ENCODE assay signal across 12 cellular contexts in genomic region chr12:111446631-111447570, GRCh38. TPM values are rescaled to one million over a fixed set of nuclear protein-coding genes. Genes with fewer than 3 reads are reported as not detected.
DNase-seq lines count a peak whose midpoint lies in the region; ATAC-seq, FAIRE-seq and TF ChIP-seq lines count a peak whose summit lies in the region.
"Had no signal": no experiment of that assay in that cellular context is flagged by ENCODE, and none has a peak within 500 bp of the region (broad histone marks: within the 10 kb centered on the region; RNA-seq: fewer than 3 reads in every experiment).

No MANE protein-coding gene starts in this region.

- no peak for TF ChIP-seq EP300 in H1 (IDR thresholded peaks at IDR 0.05; ENCODE audit: borderline replicate concordance in 1 of 2, low read depth in 2 of 2, low read length in 2 of 2)

- peaks cover 0 to 12% of the 10 kb centered on the region in 2 experiments; a peak in 1 of 4 replicates for H3K79me2 ChIP-seq in H1 (ENCODE audit: control insufficient read depth in 1 of 2, insufficient read depth in 2 of 2, low read length in 2 of 2)

- H4K91ac ChIP-seq in H1 (replicated peaks; ENCODE audit: insufficient read length, low read length) = no peak overlapping the region

- no peak overlapping the region for H3K56ac ChIP-seq in H1 (replicated peaks; ENCODE audit: insufficient read length, low read depth, low read length)

- DNase-seq in CD4-positive, CD25-positive, alpha-beta regulatory T cell = no peak
- DNase-seq in NCI-H146 treated with DMSO at 0.1 percent for 48 hours (lab: John Stamatoyannopoulos, UW; ENCODE audit: unreplicated experiment) (peak; percentile 9), H1 (ENCODE audit: low read depth in 1 of 2, low spot score in 2 of 2) (peak in 1 of 2 experiments; percentile 40), nephron progenitor cell (no peak), globus pallidus (ENCODE audit: low spot score) (no peak), ACHN (no peak)
- DNase-seq: NCI-H1694 had no signal

- no peak overlapping the region for H4K5ac ChIP-seq in H1 (ENCODE audit: insufficient read length, low read depth, low read length)

- no peaks in the 10 kb centered on the region for H3K27me3 Mint-ChIP-seq in CD4-positive, CD25-positive, alpha-beta regulatory T cell
- no peaks in the 10 kb centered on the region for H3K27me3 Mint-ChIP-seq in nephron progenitor cell (ENCODE audit: low read depth, poor library complexity)

- no peak overlapping the region for H2BK20ac ChIP-seq in H1 (ENCODE audit: low read length)

- H3K9ac ChIP-seq in H1 (replicated peaks in 1 of 4; ENCODE audit: extremely low read depth in 1 of 4, low read depth in 3 of 4, low read length in 3 of 4) = no peak overlapping the region

- H3K27me3 ChIP-seq in CD4-positive, CD25-positive, alpha-beta regulatory T cell (ENCODE audit: control insufficient read depth, insufficient read depth, low read length) = no peaks in the 10 kb centered on the region
- no peaks in the 10 kb centered on the region for H3K27me3 ChIP-seq in H1 (replicated peaks in 1 of 4; ENCODE audit: control insufficient read depth in 3 of 4, extremely low read depth in 1 of 4, insufficient read depth in 3 of 4, low read length in 3 of 4)
- H3K27me3 ChIP-seq: SJSA1 had no signal

- H2BK5ac ChIP-seq in H1 (ENCODE audit: low read depth, low read length) = no peak overlapping the region; the same call in 1 of the 2 replicates

- TF ChIP-seq CTCF in H1 (IDR thresholded peaks at IDR 0.05; ENCODE audit: control extremely low read depth in 1 of 3, insufficient read depth in 1 of 3, low read depth in 1 of 3, low read length in 3 of 3) (no peak), nephron progenitor cell (IDR thresholded peaks at IDR 0.05) (no peak)

- no peak overlapping the region for H4K8ac ChIP-seq in H1 (ENCODE audit: extremely low read depth, insufficient read depth, low read length)

- peaks cover 10% of the 10 kb centered on the region for H3K79me1 ChIP-seq in H1 (ENCODE audit: low read depth, low read length)

- H3K18ac ChIP-seq in H1 (ENCODE audit: extremely low read depth, low read length) = no peak overlapping the region

- no peak overlapping the region for H3K4ac ChIP-seq in H1 (replicated peaks; ENCODE audit: insufficient read length, low read depth, low read length)

- H2BK15ac ChIP-seq in H1 (ENCODE audit: low read length) = no peak overlapping the region

- no peak overlapping the region for H2BK120ac ChIP-seq in H1 (replicated peaks; ENCODE audit: low read depth, low read length)

- WGBS in H1 (ENCODE audit: extremely low coverage in 1 of 2, insufficient coverage in 1 of 2, insufficient read length in 1 of 2, insufficient replicate concordance in 2 of 2, low coverage in 1 of 2, low lambda C conversion rate in 2 of 2, missing lambda C conversion rate in 1 of 2), 2 experiments = 91% methylated on average over 20 of the region's 20 CpGs; no CpG with 5 or more reads in 1 of the 2 experiments

- H3K27ac Mint-ChIP-seq in CD4-positive, CD25-positive, alpha-beta regulatory T cell = peak overlapping the region; percentile 34 to 95 (median 73)
- peak overlapping the region; percentile 82 for H3K27ac Mint-ChIP-seq in nephron progenitor cell
- H3K27ac Mint-ChIP-seq: activated T-helper 1 cell treated with anti-CD3 and anti-CD28 coated beads, Interleukin-12 subunit alpha, Interleukin-12 subunit beta, Interleukin-2, Interleukin-4 antibody, amounts not matched to agents 30 ng/mL and 10 ng/mL and 1 ng/mL, durations not matched to agents 14 hours and 24 hours and 36 hours had no signal

- no peak overlapping the region for H3K27ac ChIP-seq in CD4-positive, CD25-positive, alpha-beta regulatory T cell (ENCODE audit: insufficient read depth, low read length, poor library complexity, severe bottlenecking)
- 0 out of 2 replicates have a peak overlapping the region, but pooled peaks have one; percentile 60 for H3K27ac ChIP-seq in H1 (ENCODE audit: low read depth, low read length)
- H3K27ac ChIP-seq: SJSA1 had no signal

- no peaks in the 10 kb centered on the region for H3K23me2 ChIP-seq in H1 (ENCODE audit: low read depth, low read length)

- 0 out of 3 replicates have a peak, but pooled peaks of 1 of the 2 experiments have one; percentile 6 for TF ChIP-seq POLR2A in H1 (IDR thresholded peaks at IDR 0.05; ENCODE audit: control extremely low read depth in 1 of 2, low read depth in 2 of 2, low read length in 2 of 2)

- peaks cover 47% of the 10 kb centered on the region for H3K36me3 Mint-ChIP-seq in CD4-positive, CD25-positive, alpha-beta regulatory T cell
- H3K36me3 Mint-ChIP-seq in nephron progenitor cell (ENCODE audit: low read depth) = peaks cover 50% of the 10 kb centered on the region

- peaks cover 11 to 76% (median 47%) of the 10 kb centered on the region in 4 donors for H3K4me1 Mint-ChIP-seq in CD4-positive, CD25-positive, alpha-beta regulatory T cell
- H3K4me1 Mint-ChIP-seq in nephron progenitor cell = peaks cover 57% of the 10 kb centered on the region

- H3K14ac ChIP-seq in H1 (ENCODE audit: insufficient read length) = no peak overlapping the region

- no peak overlapping the region for H3K4me3 Mint-ChIP-seq in CD4-positive, CD25-positive, alpha-beta regulatory T cell
- no peak overlapping the region for H3K4me3 Mint-ChIP-seq in nephron progenitor cell

- H3K4me2 ChIP-seq in H1 (ENCODE audit: insufficient read depth in 1 of 2, low read depth in 2 of 2, low read length in 2 of 2) = no peak overlapping the region

- H4K20me1 ChIP-seq in H1 (replicated peaks in 1 of 2; ENCODE audit: control insufficient read depth in 1 of 2, insufficient read depth in 2 of 2, low read length in 2 of 2) = peaks cover 19 to 21% of the 10 kb centered on the region in 2 experiments

- H3K9me3 ChIP-seq in CD4-positive, CD25-positive, alpha-beta regulatory T cell (ENCODE audit: control insufficient read depth in 2 of 2, low read length in 2 of 2) = no peaks in the 10 kb centered on the region
- H3K9me3 ChIP-seq in H1 (ENCODE audit: insufficient read depth in 2 of 2, low read depth in 1 of 2, low read length in 1 of 2) = no peaks in the 10 kb centered on the region
- H3K9me3 ChIP-seq: SJSA1 had no signal

- peaks cover 38% of the 10 kb centered on the region for H3K4me1 ChIP-seq in CD4-positive, CD25-positive, alpha-beta regulatory T cell (ENCODE audit: control insufficient read depth, insufficient read depth, low read length, poor library complexity, severe bottlenecking)
- H3K4me1 ChIP-seq in H1 (replicated peaks in 1 of 4; ENCODE audit: control insufficient read depth in 3 of 4, insufficient read depth in 4 of 4, low read length in 3 of 4) = peaks cover 0 to 19% (median 10%) of the 10 kb centered on the region in 4 experiments; a peak in 6 of 7 replicates
- H3K4me1 ChIP-seq: SJSA1 had no signal

- no peaks in the 10 kb centered on the region for H3K9me3 Mint-ChIP-seq in CD4-positive, CD25-positive, alpha-beta regulatory T cell
- no peaks in the 10 kb centered on the region for H3K9me3 Mint-ChIP-seq in nephron progenitor cell
- H3K9me3 Mint-ChIP-seq: activated T-helper 1 cell treated with anti-CD3 and anti-CD28 coated beads, Interleukin-12 subunit alpha, Interleukin-12 subunit beta, Interleukin-2, Interleukin-4 antibody, amounts not matched to agents 30 ng/mL and 10 ng/mL and 1 ng/mL, durations not matched to agents 14 hours and 24 hours and 36 hours had no signal

- POLR2A ChIA-PET in H1 (lab: Charles Lee; ENCODE audit: partially characterized antibody) = interaction anchor here (1.4 to 7.1 kb wide), 8 partner anchors 9 to 50 kb away, joined by 3 to 64 read pairs (median 20); partner anchors contain the start of gene SH2B3

- CTCF ChIA-PET in H1 (lab: Charles Lee; ENCODE audit: partially characterized antibody) = interaction anchor here (0.8 to 31.7 kb wide), 7 partner anchors 6 to 43 kb away, joined by 4 to 838 read pairs (median 7); partner anchors contain the start of gene SH2B3

- no peak for TF ChIP-seq RAD21 in H1 (IDR thresholded peaks at IDR 0.05 in 1 of 2, conservative IDR thresholded peaks at IDR 0.05 in 1 of 2; ENCODE audit: low read depth in 2 of 2, low read length in 2 of 2)

- no peak overlapping the region for H3K23ac ChIP-seq in H1 (ENCODE audit: insufficient read length)

- ATAC-seq in CD4-positive, CD25-positive, alpha-beta regulatory T cell (ENCODE audit: low read depth in 2 of 2) = no peak
- ATAC-seq in HG02981 (IDR thresholded peaks at IDR 0.05; ENCODE audit: unreplicated experiment) (no peak), HG02763 (IDR thresholded peaks at IDR 0.05; ENCODE audit: unreplicated experiment) (no peak)
- ATAC-seq: esophagus mucosa had no signal

- no peak for FAIRE-seq in H1 (lab: Jason Lieb, UNC)

- H2AK5ac ChIP-seq in H1 (ENCODE audit: low read depth, low read length) = no peak overlapping the region

- H2AFZ ChIP-seq in H1 (ENCODE audit: low read length) = no peak overlapping the region

- no peak overlapping the region for H3K4me3 ChIP-seq in CD4-positive, CD25-positive, alpha-beta regulatory T cell (ENCODE audit: low read depth, low read length)
- H3K4me3 ChIP-seq in H1 (ENCODE audit: extremely low read depth in 1 of 4, insufficient read depth in 2 of 4, low read depth in 3 of 4, low read length in 4 of 4) = no peak overlapping the region
- H3K4me3 ChIP-seq: SJSA1 had no signal

- in situ Hi-C loops in ACHN (cut with HindIII; ENCODE audit: low pct_ligation_motif_present, low pct_unique_long_range_greater_than_20kb, low sequenced_read_pairs) = no loop called here

- peaks cover 46% of the 10 kb centered on the region for H3K36me3 ChIP-seq in CD4-positive, CD25-positive, alpha-beta regulatory T cell (ENCODE audit: control insufficient read depth, insufficient read depth, low read length)
- H3K36me3 ChIP-seq in H1 (ENCODE audit: control insufficient read depth in 2 of 4, insufficient read depth in 4 of 4, low read length in 3 of 4) = peaks cover 15 to 38% (median 36%) of the 10 kb centered on the region in 4 experiments

- H2BK12ac ChIP-seq in H1 (ENCODE audit: low read depth, low read length) = no peak overlapping the region

TF ChIP-seq in H1, 55 proteins besides CTCF, POLR2A, EP300 and RAD21 (continues in another document):
- TF ChIP-seq KDM4A (IDR thresholded peaks at IDR 0.05; ENCODE audit: low read depth, low read length, severe bottlenecking) (no peak), JUND (IDR thresholded peaks at IDR 0.05; ENCODE audit: low read length) (no peak), ASH2L (IDR thresholded peaks at IDR 0.05; ENCODE audit: low read length) (no peak), SP4 (IDR thresholded peaks at IDR 0.05; ENCODE audit: low read length) (no peak)

RNA-seq across cellular contexts. Expression of gene SH2B3, which starts 41.2 kb away (rescaled TPM):
- total RNA-seq in CD4-positive, CD25-positive, alpha-beta regulatory T cell = 25.7 TPM
- 1 to 10 TPM; 1.6 to 5.3 (median 3.8) TPM for polyA plus RNA-seq in CD4-positive, CD25-positive, alpha-beta regulatory T cell
- total RNA-seq in H1 (2021; fragmentation: NEBNext Ultra II Directional; extraction: Animal tissue kit (Norgen Biotek cat#: 25700)) = 29.8 and 34.1 TPM in 2 replicates
- polyA plus RNA-seq in H1 (2011; rRNA removed) = 20.8 and 25.1 TPM in 2 replicates
- 18.3 TPM for polyA plus RNA-seq in H1 (2011; cell fraction: cytosol; rRNA removed)
- polyA plus RNA-seq in H1 (2011; cell fraction: nucleus; rRNA removed) = 18.8 TPM
- polyA plus RNA-seq in H1 (2012, experiment 1 of 2) = 18.4 to 20.9 TPM (median 20.6 TPM) in 4 replicates
- polyA plus RNA-seq in H1 (2012, experiment 2 of 2) = 12.1 TPM
- polyA plus RNA-seq in H1 (2013, experiment 1 of 2) = 20.8 TPM
- 21.5 TPM for polyA plus RNA-seq in H1 (2013, experiment 2 of 2)
- polyA minus RNA-seq in H1 (2011; rRNA and poly(A)+ RNA removed) = 12.6 and 17.8 TPM in 2 replicates
- polyA minus RNA-seq in H1 (2011; cell fraction: cytosol; rRNA and poly(A)+ RNA removed) = 19.1 TPM
- 14.7 TPM for polyA minus RNA-seq in H1 (2011; cell fraction: nucleus; rRNA and poly(A)+ RNA removed)
